ENCODE assay signal across 1 cellular context in genomic region chr3:184085389-184085852, GRCh38.
TF ChIP-seq lines count a peak whose summit lies in the region.

No MANE protein-coding gene starts in this region.

TF ChIP-seq in K562, 482 proteins besides CTCF, POLR2A, EP300 and RAD21 (continued from another document and continues in another):
- TF ChIP-seq, protein P1, sequence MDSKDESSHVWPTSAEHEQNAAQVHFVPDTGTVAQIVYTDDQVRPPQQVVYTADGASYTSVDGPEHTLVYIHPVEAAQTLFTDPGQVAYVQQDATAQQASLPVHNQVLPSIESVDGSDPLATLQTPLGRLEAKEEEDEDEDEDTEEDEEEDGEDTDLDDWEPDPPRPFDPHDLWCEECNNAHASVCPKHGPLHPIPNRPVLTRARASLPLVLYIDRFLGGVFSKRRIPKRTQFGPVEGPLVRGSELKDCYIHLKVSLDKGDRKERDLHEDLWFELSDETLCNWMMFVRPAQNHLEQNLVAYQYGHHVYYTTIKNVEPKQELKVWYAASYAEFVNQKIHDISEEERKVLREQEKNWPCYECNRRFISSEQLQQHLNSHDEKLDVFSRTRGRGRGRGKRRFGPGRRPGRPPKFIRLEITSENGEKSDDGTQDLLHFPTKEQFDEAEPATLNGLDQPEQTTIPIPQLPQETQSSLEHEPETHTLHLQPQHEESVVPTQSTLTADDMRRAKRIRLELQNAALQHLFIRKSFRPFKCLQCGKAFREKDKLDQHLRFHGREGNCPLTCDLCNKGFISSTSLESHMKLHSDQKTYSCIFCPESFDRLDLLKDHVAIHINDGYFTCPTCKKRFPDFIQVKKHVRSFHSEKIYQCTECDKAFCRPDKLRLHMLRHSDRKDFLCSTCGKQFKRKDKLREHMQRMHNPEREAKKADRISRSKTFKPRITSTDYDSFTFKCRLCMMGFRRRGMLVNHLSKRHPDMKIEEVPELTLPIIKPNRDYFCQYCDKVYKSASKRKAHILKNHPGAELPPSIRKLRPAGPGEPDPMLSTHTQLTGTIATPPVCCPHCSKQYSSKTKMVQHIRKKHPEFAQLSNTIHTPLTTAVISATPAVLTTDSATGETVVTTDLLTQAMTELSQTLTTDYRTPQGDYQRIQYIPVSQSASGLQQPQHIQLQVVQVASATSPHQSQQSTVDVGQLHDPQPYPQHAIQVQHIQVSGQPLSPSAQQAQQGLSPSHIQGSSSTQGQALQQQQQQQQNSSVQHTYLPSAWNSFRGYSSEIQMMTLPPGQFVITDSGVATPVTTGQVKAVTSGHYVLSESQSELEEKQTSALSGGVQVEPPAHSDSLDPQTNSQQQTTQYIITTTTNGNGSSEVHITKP (IDR thresholded peaks at IDR 0.05; ENCODE audit: partially characterized antibody) = no peak
- TF ChIP-seq ZNF23 (CRISPR knock-in tag; IDR thresholded peaks at IDR 0.05) (no peak), CCAR2 (IDR thresholded peaks at IDR 0.05; ENCODE audit: low read depth, low read length) (no peak), ZNF449 (CRISPR knock-in tag; IDR thresholded peaks at IDR 0.05) (no peak), TCF7 (IDR thresholded peaks at IDR 0.05; ENCODE audit: borderline replicate concordance) (no peak), NFATC3 (IDR thresholded peaks at IDR 0.05) (no peak), BCOR (IDR thresholded peaks at IDR 0.05) (no peak), RBM15 (IDR thresholded peaks at IDR 0.05; ENCODE audit: insufficient read depth, low read length) (no peak), CEBPB (tag; IDR thresholded peaks at IDR 0.05) (peak; percentile 97), REST (CRISPR knock-in tag; IDR thresholded peaks at IDR 0.05; ENCODE audit: low read depth) (no peak), JUNB (CRISPR knock-in tag; conservative IDR thresholded peaks at IDR 0.05) (peak; percentile 71), RBM22 (IDR thresholded peaks at IDR 0.05; ENCODE audit: low read depth, low read length, poor library complexity, severe bottlenecking) (no peak), FUS (optimal IDR thresholded peaks at IDR 0.05; ENCODE audit: low read depth, low read length) (no peak), MCM2 (IDR thresholded peaks at IDR 0.05; ENCODE audit: low read depth) (no peak), DIDO1 (tag; IDR thresholded peaks at IDR 0.05; ENCODE audit: low read depth) (no peak; the same call in 1 of the 2 replicates), ZNF551 (CRISPR knock-in tag; IDR thresholded peaks at IDR 0.05) (no peak), FOXA1 (IDR thresholded peaks at IDR 0.05; ENCODE audit: borderline replicate concordance) (no peak), ZC3H8 (IDR thresholded peaks at IDR 0.05) (no peak), ZZZ3 (IDR thresholded peaks at IDR 0.05) (no peak), CUX1 (CRISPR knock-in tag; IDR thresholded peaks at IDR 0.05) (no peak), FOS (IDR thresholded peaks at IDR 0.05; ENCODE audit: extremely low read depth, insufficient read length) (peak; percentile 70), ZNF512 (tag; IDR thresholded peaks at IDR 0.05) (no peak), NCOA4 (IDR thresholded peaks at IDR 0.05; ENCODE audit: partially characterized antibody) (no peak), ZNF644 (tag; IDR thresholded peaks at IDR 0.05; ENCODE audit: low read depth) (0 out of 2 replicates have a peak, but pooled peaks have one; percentile 29), TRIM28 (IDR thresholded peaks at IDR 0.05) (peak; percentile 78; the same call in 1 of the 2 replicates), STAT5A (IDR thresholded peaks at IDR 0.05; ENCODE audit: borderline replicate concordance, low read length) (no peak)
- TF ChIP-seq, protein P2, sequence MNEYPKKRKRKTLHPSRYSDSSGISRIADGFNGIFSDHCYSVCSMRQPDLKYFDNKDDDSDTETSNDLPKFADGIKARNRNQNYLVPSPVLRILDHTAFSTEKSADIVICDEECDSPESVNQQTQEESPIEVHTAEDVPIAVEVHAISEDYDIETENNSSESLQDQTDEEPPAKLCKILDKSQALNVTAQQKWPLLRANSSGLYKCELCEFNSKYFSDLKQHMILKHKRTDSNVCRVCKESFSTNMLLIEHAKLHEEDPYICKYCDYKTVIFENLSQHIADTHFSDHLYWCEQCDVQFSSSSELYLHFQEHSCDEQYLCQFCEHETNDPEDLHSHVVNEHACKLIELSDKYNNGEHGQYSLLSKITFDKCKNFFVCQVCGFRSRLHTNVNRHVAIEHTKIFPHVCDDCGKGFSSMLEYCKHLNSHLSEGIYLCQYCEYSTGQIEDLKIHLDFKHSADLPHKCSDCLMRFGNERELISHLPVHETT (CRISPR knock-in tag; conservative IDR thresholded peaks at IDR 0.05 in 1 of 2, IDR thresholded peaks at IDR 0.05 in 1 of 2) = no peak
- TF ChIP-seq, protein P3, sequence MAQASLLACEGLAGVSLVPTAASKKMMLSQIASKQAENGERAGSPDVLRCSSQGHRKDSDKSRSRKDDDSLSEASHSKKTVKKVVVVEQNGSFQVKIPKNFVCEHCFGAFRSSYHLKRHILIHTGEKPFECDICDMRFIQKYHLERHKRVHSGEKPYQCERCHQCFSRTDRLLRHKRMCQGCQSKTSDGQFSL (CRISPR knock-in tag; IDR thresholded peaks at IDR 0.05) = no peak
- TF ChIP-seq, protein P3 (tag; IDR thresholded peaks at IDR 0.05) = no peak
- TF ChIP-seq, protein P4, sequence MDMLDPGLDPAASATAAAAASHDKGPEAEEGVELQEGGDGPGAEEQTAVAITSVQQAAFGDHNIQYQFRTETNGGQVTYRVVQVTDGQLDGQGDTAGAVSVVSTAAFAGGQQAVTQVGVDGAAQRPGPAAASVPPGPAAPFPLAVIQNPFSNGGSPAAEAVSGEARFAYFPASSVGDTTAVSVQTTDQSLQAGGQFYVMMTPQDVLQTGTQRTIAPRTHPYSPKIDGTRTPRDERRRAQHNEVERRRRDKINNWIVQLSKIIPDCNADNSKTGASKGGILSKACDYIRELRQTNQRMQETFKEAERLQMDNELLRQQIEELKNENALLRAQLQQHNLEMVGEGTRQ (CRISPR knock-in tag; IDR thresholded peaks at IDR 0.05) = no peak
- TF ChIP-seq, protein P5, sequence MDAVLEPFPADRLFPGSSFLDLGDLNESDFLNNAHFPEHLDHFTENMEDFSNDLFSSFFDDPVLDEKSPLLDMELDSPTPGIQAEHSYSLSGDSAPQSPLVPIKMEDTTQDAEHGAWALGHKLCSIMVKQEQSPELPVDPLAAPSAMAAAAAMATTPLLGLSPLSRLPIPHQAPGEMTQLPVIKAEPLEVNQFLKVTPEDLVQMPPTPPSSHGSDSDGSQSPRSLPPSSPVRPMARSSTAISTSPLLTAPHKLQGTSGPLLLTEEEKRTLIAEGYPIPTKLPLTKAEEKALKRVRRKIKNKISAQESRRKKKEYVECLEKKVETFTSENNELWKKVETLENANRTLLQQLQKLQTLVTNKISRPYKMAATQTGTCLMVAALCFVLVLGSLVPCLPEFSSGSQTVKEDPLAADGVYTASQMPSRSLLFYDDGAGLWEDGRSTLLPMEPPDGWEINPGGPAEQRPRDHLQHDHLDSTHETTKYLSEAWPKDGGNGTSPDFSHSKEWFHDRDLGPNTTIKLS (IDR thresholded peaks at IDR 0.05; ENCODE audit: borderline replicate concordance, low read depth) = no peak
